Comparison of ENCODE assay signal across 27 cellular contexts in genomic region chr6:161279677-161280365, GRCh38.
"Had no signal": no experiment of that assay in that cellular context is flagged by ENCODE, and none has a peak within 500 bp of the region (broad histone marks: within the 10 kb centered on the region; RNA-seq: fewer than 3 reads in every experiment).

No MANE protein-coding gene starts in this region.

- ATAC-seq: left colon; left lung; lower lobe of right lung; mucosa of descending colon; naive thymus-derived CD8-positive, alpha-beta T cell; right lobe of liver; stimulated activated memory B cell treated with anti-CD40 and anti-IgM and Interleukin-4, amounts not matched to agents 10 μg/mL and 1 μg/mL and 100 μg/mL, for 72 hours; stimulated activated naive CD8-positive, alpha-beta T cell treated with anti-CD3 and anti-CD28 coated beads, Interleukin-15, amount 100 ng/mL, for 72 hours; upper lobe of right lung had no signal

- DNase-seq: hippocampal formation; kidney glomerular epithelial cell; left colon; left lung; lower lobe of right lung; mesendoderm; mucosa of descending colon; naive thymus-derived CD8-positive, alpha-beta T cell; nephron progenitor cell; occipital lobe; ovary; right lobe of liver; small intestine; stimulated activated CD4-positive, alpha-beta T cell treated with anti-CD3 and anti-CD28 coated beads, Interleukin-1b, Interleukin-23, amount 100 ng/mL, for 48 hours; stimulated activated CD4-positive, alpha-beta T cell treated with anti-CD3 and anti-CD28 coated beads, Interleukin-2, amount 100 ng/mL, for 48 hours; stimulated activated CD4-positive, alpha-beta T cell treated with anti-CD3 and anti-CD28 coated beads, Interleukin-4, amount 100 ng/mL, for 4 hours; stimulated activated CD8-positive, alpha-beta memory T cell treated with anti-CD3 and anti-CD28 coated beads, Interleukin-4, amount 100 ng/mL, for 48 hours; stimulated activated naive CD4-positive, alpha-beta T cell treated with Interleukin-2 at 50 U/mL for 16 hours; stimulated activated naive CD8-positive, alpha-beta T cell treated with anti-CD3 and anti-CD28 coated beads, Interleukin-15, amount 100 ng/mL, for 72 hours; testis; thyroid gland; trophoblast cell; upper lobe of right lung had no signal

- H3K4me2 ChIP-seq: neural progenitor cell had no signal

- H2AFZ ChIP-seq: neural progenitor cell had no signal

- H3K27me3 ChIP-seq: left lung, neural progenitor cell, ovary, right atrium auricular region, testis, thyroid gland, upper lobe of right lung had no signal

- H3K4me1 ChIP-seq: lower lobe of right lung, right lobe of liver, testis, upper lobe of right lung had no signal

- H3K9me3 ChIP-seq: lower lobe of right lung, mucosa of descending colon, neutrophil, ovary, right atrium auricular region, right lobe of liver, testis, thyroid gland, upper lobe of right lung had no signal

- H3K4me3 ChIP-seq: left lung, lower lobe of right lung, mucosa of descending colon, neural progenitor cell, ovary, right atrium auricular region, right lobe of liver, testis, thyroid gland, upper lobe of right lung had no signal

- H3K36me3 ChIP-seq: left lung, lower lobe of right lung, neural progenitor cell, neutrophil, ovary, right atrium auricular region, right lobe of liver, thyroid gland, upper lobe of right lung had no signal

- H3K27ac ChIP-seq: left lung, lower lobe of right lung, neural progenitor cell, neutrophil, ovary, right atrium auricular region, right lobe of liver, testis, thyroid gland, upper lobe of right lung had no signal
